20 cellular contexts compared by ENCODE assay signal in genomic region chr9:126399251-126399650, GRCh38.
DNase-seq lines count a peak whose midpoint lies in the region; ATAC-seq and TF ChIP-seq lines count a peak whose summit lies in the region.
"Had no signal": no experiment of that assay in that cellular context is flagged by ENCODE, and none has a peak within 500 bp of the region (broad histone marks: within the 10 kb centered on the region; RNA-seq: fewer than 3 reads in every experiment).

No MANE protein-coding gene starts in this region.

- no peak overlapping the region for H2BK12ac ChIP-seq in mesenchymal stem cell (ENCODE audit: low read length in 2 of 2)

- no peak overlapping the region for H2BK15ac ChIP-seq in mesenchymal stem cell (ENCODE audit: low read depth, poor library complexity, severe bottlenecking)

- ATAC-seq in activated CD8-positive, alpha-beta T cell treated with anti-CD3 and anti-CD28 coated beads, Interleukin-2, amount 10 ng/mL, durations not matched to agents 7 days and 5 days = no peak
- ATAC-seq in activated CD8-positive, alpha-beta T cell treated with anti-CD3 and anti-CD28 coated beads for 36 hours = no peak
- no peak for ATAC-seq in GM19463 (IDR thresholded peaks at IDR 0.05; ENCODE audit: unreplicated experiment)

- no peak overlapping the region for H3K14ac ChIP-seq in mesenchymal stem cell (ENCODE audit: low read length in 2 of 2)

- H2BK5ac ChIP-seq in mesenchymal stem cell (ENCODE audit: low read depth, low read length, poor library complexity, severe bottlenecking) = no peak overlapping the region

- no peaks in the 10 kb centered on the region for H3K9me3 ChIP-seq in mesenchymal stem cell (ENCODE audit: control insufficient read depth, low read length)
- H3K9me3 ChIP-seq: pancreas, transverse colon had no signal

- intact Hi-C loops in activated CD8-positive, alpha-beta T cell treated with anti-CD3 and anti-CD28 coated beads for 36 hours (cut with micrococcal nuclease) = loop anchor here (5.0 kb wide), 2 partner anchors 72 to 93 kb away; partner anchors contain the start of gene MVB12B

- TF ChIP-seq CTCF in activated CD8-positive, alpha-beta T cell treated with anti-CD3 and anti-CD28 coated beads for 36 hours (IDR thresholded peaks at IDR 0.05) = no peak

- no peak overlapping the region for H2AFZ ChIP-seq in mesenchymal stem cell (ENCODE audit: low read depth, low read length)

- 92% methylated on average over 8 of the region's 8 CpGs for WGBS in mesenchymal stem cell

- no peak overlapping the region for H3K23ac ChIP-seq in mesenchymal stem cell (ENCODE audit: low read length in 2 of 2)

- no peaks in the 10 kb centered on the region for H3K79me1 ChIP-seq in mesenchymal stem cell (replicated peaks; ENCODE audit: low read length, poor library complexity, severe bottlenecking)

- peaks cover 6% of the 10 kb centered on the region for H3K4me1 ChIP-seq in mesenchymal stem cell (ENCODE audit: control insufficient read depth, insufficient read depth, low read depth, low read length)
- H3K4me1 ChIP-seq: pancreas had no signal

- no peaks in the 10 kb centered on the region for H3K9me3 Mint-ChIP-seq in activated CD8-positive, alpha-beta T cell treated with anti-CD3 and anti-CD28 coated beads, Interleukin-2, amount 10 ng/mL, durations not matched to agents 7 days and 5 days (ENCODE audit: insufficient read depth)
- H3K9me3 Mint-ChIP-seq in activated CD8-positive, alpha-beta T cell treated with anti-CD3 and anti-CD28 coated beads for 36 hours = no peaks in the 10 kb centered on the region
- H3K9me3 Mint-ChIP-seq: activated naive CD4-positive, alpha-beta T cell treated with anti-CD3 and anti-CD28 coated beads for 36 hours; activated T-cell treated with anti-CD3 and anti-CD28 coated beads, Interleukin-2, amount 50 U/mL, for 24 hours; mesothelial cell of epicardium; natural killer cell treated with Interleukin-12 subunit alpha and Interleukin-12 subunit beta and Interleukin-15 and Interleukin-18, amount 100 ng/mL, for 72 hours; stimulated activated naive CD8-positive, alpha-beta T cell treated with anti-CD3 and anti-CD28 coated beads, Interleukin-15, amount 100 ng/mL, for 72 hours had no signal

- peak overlapping the region; percentile 61 for H3K27ac ChIP-seq in caudate nucleus (ENCODE audit: low read depth, low read length)
- H3K27ac ChIP-seq in mesenchymal stem cell (ENCODE audit: low read length, poor library complexity, severe bottlenecking) = no peak overlapping the region
- H3K27ac ChIP-seq: 22Rv1, pancreas, transverse colon had no signal

- no peak overlapping the region for H2BK120ac ChIP-seq in mesenchymal stem cell (ENCODE audit: low read depth, low read length)

- H3K27ac Mint-ChIP-seq in activated CD8-positive, alpha-beta T cell treated with anti-CD3 and anti-CD28 coated beads, Interleukin-2, amount 10 ng/mL, durations not matched to agents 7 days and 5 days = peak overlapping the region; percentile 22
- H3K27ac Mint-ChIP-seq in activated CD8-positive, alpha-beta T cell treated with anti-CD3 and anti-CD28 coated beads for 36 hours = no peak overlapping the region
- H3K27ac Mint-ChIP-seq: activated naive CD4-positive, alpha-beta T cell treated with anti-CD3 and anti-CD28 coated beads for 36 hours; activated T-cell treated with anti-CD3 and anti-CD28 coated beads, Interleukin-2, amount 50 U/mL, for 24 hours; B cell; mesothelial cell of epicardium; natural killer cell treated with Interleukin-12 subunit alpha and Interleukin-12 subunit beta and Interleukin-15 and Interleukin-18, amount 100 ng/mL, for 72 hours had no signal

- H3K4me3 ChIP-seq in mesenchymal stem cell (ENCODE audit: insufficient read depth in 1 of 2, low read depth in 1 of 2, low read length in 2 of 2) = no peak overlapping the region
- H3K4me3 ChIP-seq: pancreas, transverse colon had no signal

- no peak overlapping the region for H3K4me3 Mint-ChIP-seq in activated CD8-positive, alpha-beta T cell treated with anti-CD3 and anti-CD28 coated beads, Interleukin-2, amount 10 ng/mL, durations not matched to agents 7 days and 5 days
- H3K4me3 Mint-ChIP-seq in activated CD8-positive, alpha-beta T cell treated with anti-CD3 and anti-CD28 coated beads for 36 hours = no peak overlapping the region
- H3K4me3 Mint-ChIP-seq: activated naive CD4-positive, alpha-beta T cell treated with anti-CD3 and anti-CD28 coated beads for 36 hours; activated T-cell treated with anti-CD3 and anti-CD28 coated beads, Interleukin-2, amount 50 U/mL, for 24 hours; B cell; mesothelial cell of epicardium; natural killer cell treated with Interleukin-12 subunit alpha and Interleukin-12 subunit beta and Interleukin-15 and Interleukin-18, amount 100 ng/mL, for 72 hours; stimulated activated naive CD8-positive, alpha-beta T cell treated with anti-CD3 and anti-CD28 coated beads, Interleukin-15, amount 100 ng/mL, for 72 hours had no signal

- peaks cover 88% of the 10 kb centered on the region for H3K4me1 Mint-ChIP-seq in activated CD8-positive, alpha-beta T cell treated with anti-CD3 and anti-CD28 coated beads, Interleukin-2, amount 10 ng/mL, durations not matched to agents 7 days and 5 days (ENCODE audit: low read depth)
- H3K4me1 Mint-ChIP-seq in activated CD8-positive, alpha-beta T cell treated with anti-CD3 and anti-CD28 coated beads for 36 hours (ENCODE audit: low read depth) = peaks cover 58% of the 10 kb centered on the region

- no peak overlapping the region for H2AK5ac ChIP-seq in mesenchymal stem cell (ENCODE audit: low read length, severe bottlenecking)

- H3K4me2 ChIP-seq in mesenchymal stem cell (ENCODE audit: low read length, poor library complexity, severe bottlenecking) = no peak overlapping the region

- POLR2A ChIA-PET in activated CD8-positive, alpha-beta T cell treated with anti-CD3 and anti-CD28 coated beads, Interleukin-2, amount 10 ng/mL, durations not matched to agents 7 days and 5 days (lab: Charles Lee) = interaction anchor here (0.6 to 1.3 kb wide), 5 partner anchors 13 to 72 kb away, joined by 3 to 5 read pairs (median 4); no protein-coding TSS in a partner anchor
- POLR2A ChIA-PET in activated CD8-positive, alpha-beta T cell treated with anti-CD3 and anti-CD28 coated beads for 36 hours (lab: Charles Lee) = interaction anchor here (3.7 kb wide), 1 partner anchor 73 kb away, joined by 16 read pairs; the partner anchor contains the start of gene MVB12B

- peaks cover 16 to 32% of the 10 kb centered on the region in 2 experiments for H3K36me3 ChIP-seq in mesenchymal stem cell (ENCODE audit: control insufficient read depth in 1 of 2, insufficient read depth in 2 of 2, low read depth in 1 of 2, low read length in 2 of 2)
- H3K36me3 ChIP-seq: pancreas, transverse colon had no signal

- no peaks in the 10 kb centered on the region for H3K27me3 Mint-ChIP-seq in activated CD8-positive, alpha-beta T cell treated with anti-CD3 and anti-CD28 coated beads, Interleukin-2, amount 10 ng/mL, durations not matched to agents 7 days and 5 days (ENCODE audit: low read depth)
- H3K27me3 Mint-ChIP-seq in activated CD8-positive, alpha-beta T cell treated with anti-CD3 and anti-CD28 coated beads for 36 hours = no peaks in the 10 kb centered on the region
- H3K27me3 Mint-ChIP-seq: B cell; stimulated activated naive CD8-positive, alpha-beta T cell treated with anti-CD3 and anti-CD28 coated beads, Interleukin-15, amount 100 ng/mL, for 72 hours had no signal

- H3K27me3 ChIP-seq in mesenchymal stem cell (ENCODE audit: control insufficient read depth in 1 of 2, insufficient read depth in 1 of 2, low read length in 2 of 2) = no peaks in the 10 kb centered on the region
- H3K27me3 ChIP-seq: pancreas, transverse colon had no signal

- CTCF ChIA-PET in activated CD8-positive, alpha-beta T cell treated with anti-CD3 and anti-CD28 coated beads, Interleukin-2, amount 10 ng/mL, durations not matched to agents 7 days and 5 days (lab: Charles Lee) = interaction anchor here (0.7 to 8.4 kb wide), 40 partner anchors 7 to 991 kb away, joined by 3 to 142 read pairs (median 6); partner anchors contain the start of gene MVB12B
- CTCF ChIA-PET in activated CD8-positive, alpha-beta T cell treated with anti-CD3 and anti-CD28 coated beads for 36 hours (lab: Charles Lee) = interaction anchor here (0.6 to 6.6 kb wide), 35 partner anchors 8 to 992 kb away, joined by 3 to 104 read pairs (median 7); partner anchors contain the start of gene MVB12B

- H3K18ac ChIP-seq in mesenchymal stem cell (ENCODE audit: low read depth in 1 of 2, low read length in 2 of 2) = no peak overlapping the region

- no peak for DNase-seq in activated CD8-positive, alpha-beta T cell treated with anti-CD3 and anti-CD28 coated beads, Interleukin-2, amount 10 ng/mL, durations not matched to agents 7 days and 5 days
- no peak for DNase-seq in activated CD8-positive, alpha-beta T cell treated with anti-CD3 and anti-CD28 coated beads for 36 hours
- DNase-seq in caudate nucleus (lab: John Stamatoyannopoulos, UW) (peak in 15 of 61 donors; percentile 26 to 58 (median 38)), mesenchymal stem cell (no peak), GM19238 (ENCODE audit: insufficient read length, low spot score) (no peak)
- DNase-seq in stimulated activated CD4-positive, alpha-beta T cell treated with anti-CD3 and anti-CD28 coated beads, Interleukin-4, amount 100 ng/mL, for 4 hours = no peak
- DNase-seq in activated naive CD4-positive, alpha-beta T cell treated with Interleukin-2 at 50 U/mL for 16 hours = no peak
- DNase-seq: dermis blood vessel endothelial cell, NCI-H2029 treated with DMSO at 0.1 percent for 48 hours, NCI-H226 had no signal

- H3K36me3 Mint-ChIP-seq in activated CD8-positive, alpha-beta T cell treated with anti-CD3 and anti-CD28 coated beads, Interleukin-2, amount 10 ng/mL, durations not matched to agents 7 days and 5 days (ENCODE audit: low read depth) = peaks cover 42% of the 10 kb centered on the region
- no peaks in the 10 kb centered on the region for H3K36me3 Mint-ChIP-seq in activated CD8-positive, alpha-beta T cell treated with anti-CD3 and anti-CD28 coated beads for 36 hours (ENCODE audit: low read depth)
- H3K36me3 Mint-ChIP-seq: natural killer cell treated with Interleukin-12 subunit alpha and Interleukin-12 subunit beta and Interleukin-15 and Interleukin-18, amount 100 ng/mL, for 72 hours had no signal

- no peak overlapping the region for H4K8ac ChIP-seq in mesenchymal stem cell (ENCODE audit: low read length)

- no peak overlapping the region for H4K91ac ChIP-seq in mesenchymal stem cell (ENCODE audit: low read length)

- no peak overlapping the region for H3K4ac ChIP-seq in mesenchymal stem cell (ENCODE audit: low read depth in 1 of 2, low read length in 2 of 2)

- peak overlapping the region; percentile 14 for H3K9ac ChIP-seq in mesenchymal stem cell (ENCODE audit: low read length)
